In the genomic region with DNA sequence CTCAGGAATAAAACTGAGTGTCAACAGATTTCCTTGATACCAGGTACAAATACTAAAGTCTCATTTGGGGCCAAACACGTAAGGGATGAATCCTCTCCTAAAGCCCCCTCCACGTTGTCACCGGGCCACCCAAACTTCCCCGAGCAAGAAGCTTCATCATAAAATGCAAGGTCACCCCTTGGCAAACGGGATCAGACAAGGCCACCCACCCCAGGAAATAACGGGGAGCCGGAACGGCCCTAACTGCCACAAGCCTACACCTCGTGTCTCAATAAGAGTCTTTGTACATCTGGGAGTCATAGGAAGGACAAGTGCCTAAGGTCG, we compare ENCODE assay signal across 8 cellular contexts. TPM values are rescaled to one million over a fixed set of nuclear protein-coding genes. Genes with fewer than 3 reads are reported as not detected.
DNase-seq lines count a peak whose midpoint lies in the region; TF ChIP-seq lines count a peak whose summit lies in the region.

No MANE protein-coding gene starts in this region.

- H3K4me1 ChIP-seq in colonic mucosa (peaks cover 17% of the 10 kb centered on the region), mucosa of stomach (ENCODE audit: control insufficient read depth, insufficient read depth, low read length) (peaks cover 55% of the 10 kb centered on the region)

- CTCF ChIA-PET in AG04449 (lab: Yijun Ruan, JAX) = interaction anchor here (1.2 to 5.6 kb wide), 3 partner anchors 9 to 22 kb away, joined by 3 to 37 read pairs (median 3); a partner anchor contains a TSS

- intact Hi-C loops in colonic mucosa (cut with DNase I) = loop anchor here (10.0 kb wide), 1 partner anchor 150 kb away; no protein-coding TSS in a partner anchor

- DNase-seq in AG04449 (ENCODE audit: low read depth, low spot score) = no peak
- no peak for DNase-seq in colonic mucosa
- no peak for DNase-seq in NCI-H1092 (lab: John Stamatoyannopoulos, UW)
- no peak for DNase-seq in superior temporal gyrus (ENCODE audit: extremely low spot score)
- no peak for DNase-seq in HPDE6-E6E7 (ENCODE audit: extremely low spot score)
- DNase-seq in NCI-H1048 (lab: John Stamatoyannopoulos, UW) = no peak

- H3K27me3 ChIP-seq in colonic mucosa (no peaks in the 10 kb centered on the region), mucosa of stomach (ENCODE audit: control insufficient read depth, insufficient read depth, low read length) (no peaks in the 10 kb centered on the region)

- peaks cover 34% of the 10 kb centered on the region for H3K36me3 ChIP-seq in colonic mucosa
- H3K36me3 ChIP-seq in mucosa of stomach (ENCODE audit: control insufficient read depth, insufficient read depth, low read length) = peaks cover 41% of the 10 kb centered on the region

- TF ChIP-seq EP300 in Ishikawa (IDR thresholded peaks at IDR 0.05; ENCODE audit: borderline replicate concordance) = no peak

- H3K9ac ChIP-seq in colonic mucosa (ENCODE audit: low read depth in 2 of 2, low read length in 2 of 2) (peak overlapping the region; percentile 84 to 89), mucosa of stomach (ENCODE audit: low read length) (peak overlapping the region; percentile 87)

- POLR2A ChIA-PET in AG04449 (lab: Yijun Ruan, JAX) = interaction anchor here (0.6 to 8.9 kb wide), 8 partner anchors 9 to 406 kb away, joined by 3 to 266 read pairs (median 5); a partner anchor contains a TSS

- no peak for TF ChIP-seq CTCF in AG04449 (IDR thresholded peaks at IDR 0.05; ENCODE audit: insufficient read depth, low read length, missing control alignments)
- TF ChIP-seq CTCF in colonic mucosa (IDR thresholded peaks at IDR 0.05) = no peak

- no peak for TF ChIP-seq RAD21 in Ishikawa (IDR thresholded peaks at IDR 0.05; ENCODE audit: low read depth)

- peak overlapping the region; percentile 93 for H3K27ac ChIP-seq in colonic mucosa

- peak overlapping the region; percentile 100 for H3K4me3 ChIP-seq in AG04449 (ENCODE audit: low read depth, low read length)
- H3K4me3 ChIP-seq in colonic mucosa = peak overlapping the region; percentile 83
- peak overlapping the region; percentile 83 for H3K4me3 ChIP-seq in mucosa of stomach (ENCODE audit: low read length)

- no peaks in the 10 kb centered on the region for H3K9me3 ChIP-seq in colonic mucosa
- H3K9me3 ChIP-seq in mucosa of stomach (ENCODE audit: control insufficient read depth, low read length) = no peaks in the 10 kb centered on the region

TF ChIP-seq in Ishikawa, 13 proteins besides CTCF, POLR2A, EP300 and RAD21:
- no peak for TF ChIP-seq YY1 (IDR thresholded peaks at IDR 0.05; ENCODE audit: low read depth)
- no peak for TF ChIP-seq NFIC (IDR thresholded peaks at IDR 0.05)
- TF ChIP-seq, protein P1, sequence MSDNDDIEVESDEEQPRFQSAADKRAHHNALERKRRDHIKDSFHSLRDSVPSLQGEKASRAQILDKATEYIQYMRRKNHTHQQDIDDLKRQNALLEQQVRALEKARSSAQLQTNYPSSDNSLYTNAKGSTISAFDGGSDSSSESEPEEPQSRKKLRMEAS (IDR thresholded peaks at IDR 0.05) = no peak
- no peak for TF ChIP-seq TEAD4 (IDR thresholded peaks at IDR 0.05)
- 0 out of 2 replicates have a peak, but pooled peaks have one; percentile 6 for TF ChIP-seq ZBTB7A (IDR thresholded peaks at IDR 0.05; ENCODE audit: low read depth)
TF ChIP-seq in Ishikawa: peak in this region for 1.

RNA-seq across cellular contexts. Expression of a gene that starts 0.7 kb away (rescaled TPM):
- total RNA-seq in colonic mucosa = 1,000 to 10,000 TPM; 2,109 to 2,241 TPM

RNA-seq across cellular contexts. Expression of a gene that starts 13.6 kb away (rescaled TPM):
- 10 to 100 TPM; 53.7 to 74.3 TPM for total RNA-seq in colonic mucosa

RNA-seq across cellular contexts. Expression of a gene that starts 23.0 kb away (rescaled TPM):
- 10 to 100 TPM; 29.9 to 31.5 TPM for total RNA-seq in colonic mucosa

RNA-seq across cellular contexts. Expression of a gene that starts 51.7 kb away (rescaled TPM):
- total RNA-seq in colonic mucosa = under 1 TPM in 1 of 2 donors, not detected in 1; 0.27 TPM
